ENCODE assay signal across 7 cellular contexts in genomic region chr12:132638541-132639408, GRCh38. TPM values are rescaled to one million over a fixed set of nuclear protein-coding genes. Genes with fewer than 3 reads are reported as not detected.
DNase-seq lines count a peak whose midpoint lies in the region; ATAC-seq, FAIRE-seq and TF ChIP-seq lines count a peak whose summit lies in the region.

No MANE protein-coding gene starts in this region.

- 88% methylated on average over 25 of the region's 25 CpGs for WGBS in K562 (ENCODE audit: insufficient coverage, low coverage, missing lambda C conversion rate)

- no peak overlapping the region for H3K4me3 ChIP-seq in K562

- no peak overlapping the region for H2AFZ ChIP-seq in K562 (ENCODE audit: low read depth, low read length)

- POLR2A ChIA-PET in K562 (lab: Yijun Ruan, JAX): interaction anchor here (0.6 to 1.0 kb wide), 4 partner anchors 13 to 44 kb away, joined by 3 read pairs; no protein-coding TSS in a partner anchor

- no peak overlapping the region for H3K4me2 ChIP-seq in K562 (ENCODE audit: insufficient read depth, low read length)

- no peaks in the 10 kb centered on the region; the same call in 2 of the 3 replicates for H3K79me2 ChIP-seq in K562 (ENCODE audit: control insufficient read depth, insufficient read depth, low read length)

- no peak for TF ChIP-seq POLR2A in K562 (conservative IDR thresholded peaks at IDR 0.05)

- BruUV-seq in K562 (replicated peaks; lab: Mats Ljungman, UMichigan): no TSS peak

- peaks cover 98% of the 10 kb centered on the region for H3K36me3 ChIP-seq in K562 (ENCODE audit: control insufficient read depth, insufficient read depth, low read length)

- CTCF ChIA-PET in K562 (lab: Yijun Ruan, JAX; ENCODE audit: low intra/inter-chr PET ratio): no interaction called here

- H3K27me3 ChIP-seq in K562 (ENCODE audit: control insufficient read depth in 2 of 2, insufficient read depth in 2 of 2, low read length in 2 of 2): no peaks in the 10 kb centered on the region

- peak; percentile 92 for FAIRE-seq in G401.6 (lab: Jason Lieb, UNC)
- peak; percentile 87 for FAIRE-seq in K562 (lab: Jason Lieb, UNC)

- in situ Hi-C loops in K562 (cut with MboI): no loop called here

- peaks cover 10% of the 10 kb centered on the region; the same call in 1 of the 2 replicates for H4K20me1 ChIP-seq in K562 (replicated peaks; ENCODE audit: control insufficient read depth, insufficient read depth, low read length)

- no peak for TF ChIP-seq EP300 in K562 (IDR thresholded peaks at IDR 0.05; ENCODE audit: low read length)

- H3K9ac ChIP-seq in K562 (ENCODE audit: insufficient read depth in 1 of 2, low read depth in 2 of 2, low read length in 2 of 2): no peak overlapping the region

- DNase-seq in LHCN-M2 (ENCODE audit: low read depth) (peak; percentile 31), K562 (ENCODE audit: extremely low read depth in 1 of 4, low spot score in 3 of 4) (peak in 2 of 4 experiments; percentile 38 to 46), left colon (peak in 1 of 2 donors; percentile 39)

- H3K4me1 ChIP-seq in K562 (replicated peaks in 1 of 2; ENCODE audit: control insufficient read depth in 2 of 2, insufficient read depth in 2 of 2, low read length in 2 of 2): peaks cover 0 to 7% of the 10 kb centered on the region in 2 experiments; a peak in 2 of 5 replicates

- no peak overlapping the region for H3K27ac ChIP-seq in K562 (ENCODE audit: extremely low read depth, low read depth, low read length)

- intact Hi-C loops in K562 (cut with micrococcal nuclease): no loop called here
- intact Hi-C loops in left colon (cut with DNase I, micrococcal nuclease): no loop called here

- ATAC-seq in K562 (peak; percentile 77), left colon (peak; percentile 78), GM19452 (IDR thresholded peaks at IDR 0.05; ENCODE audit: unreplicated experiment) (no peak), GM21723 (IDR thresholded peaks at IDR 0.05; ENCODE audit: unreplicated experiment) (no peak), GM18907 (IDR thresholded peaks at IDR 0.05; ENCODE audit: unreplicated experiment) (no peak)

- peak; percentile 54 to 81 (median 57) for TF ChIP-seq CTCF in K562 (IDR thresholded peaks at IDR 0.05 in 2 of 3, conservative IDR thresholded peaks at IDR 0.05 in 1 of 3; ENCODE audit: insufficient read depth in 2 of 3, low read depth in 1 of 3, low read length in 3 of 3)

- peaks cover 3% of the 10 kb centered on the region for H3K9me1 ChIP-seq in K562 (ENCODE audit: control insufficient read depth, insufficient read depth, low read length)

- H3K9me3 ChIP-seq in K562 (replicated peaks; ENCODE audit: control insufficient read depth, insufficient read depth, low read depth, low read length): no peaks in the 10 kb centered on the region

- peak in 1 of 2 experiments; percentile 43; a peak in 2 of 4 replicates for TF ChIP-seq RAD21 in K562 (CRISPR knock-in tag; conservative IDR thresholded peaks at IDR 0.05 in 1 of 2, IDR thresholded peaks at IDR 0.05 in 1 of 2)

TF ChIP-seq in K562, 482 proteins besides CTCF, POLR2A, EP300 and RAD21:
- 0 out of 2 replicates have a peak, but pooled peaks have one; percentile 22 for TF ChIP-seq SUPT5H (IDR thresholded peaks at IDR 0.05)
- TF ChIP-seq POU5F1 (IDR thresholded peaks at IDR 0.05; ENCODE audit: borderline replicate concordance, low read depth, low read length, partially characterized antibody): no peak
TF ChIP-seq in K562: peak in this region for 1.

RNA-seq across cellular contexts. Expression of gene P2RX2, which starts 20.2 kb away (rescaled TPM):
- total RNA-seq in LHCN-M2 (2014; rRNA removed) (not detected in 2 replicates), K562 (2014; rRNA removed) (not detected in 2 replicates), K562 (2014; rRNA removed; fragmentation: Illumina TruSeq; extraction: Trizol) (not detected in 2 replicates), K562 (2015; rRNA removed; fragmentation: Illumina TruSeq; extraction: Trizol) (not detected in 2 replicates), K562 (2021) (not detected in 2 replicates), left colon (under 1 TPM; 0.34 to 0.45 TPM)
- polyA plus RNA-seq in LHCN-M2 (2012): 0.05 TPM
- not detected in 2 replicates for total RNA-seq in K562 (2011; cell fraction: chromatin; rRNA removed; ENCODE audit: low replicate concordance)
- total RNA-seq in K562 (2011; cell fraction: nucleolus; rRNA removed): not detected in 2 replicates
- not detected in 2 replicates for total RNA-seq in K562 (2011; cell fraction: nucleoplasm; rRNA removed)
- polyA plus RNA-seq in K562 (2011; rRNA removed) (not detected in 2 replicates), K562 (2014; fragmentation: Illumina TruSeq; extraction: Trizol) (not detected in 2 replicates), K562 (2014; fragmentation: Nextera tagmentation; extraction: Ambion mirVana) (not detected), K562 (2014; rRNA removed) (not detected in 2 replicates)
- polyA plus RNA-seq in K562 (2011; cell fraction: cytosol; rRNA removed): not detected in 2 replicates
- not detected in 2 replicates for polyA plus RNA-seq in K562 (2011; cell fraction: nucleus; rRNA removed)
- polyA plus RNA-seq in K562 (2012): 0.06 and 0.14 TPM in 2 replicates
- polyA minus RNA-seq in K562 (2011; rRNA and poly(A)+ RNA removed): not detected in 2 replicates
- not detected in 2 replicates for polyA minus RNA-seq in K562 (2011; cell fraction: cytosol; rRNA and poly(A)+ RNA removed)
- polyA minus RNA-seq in K562 (2011; cell fraction: nucleus; rRNA and poly(A)+ RNA removed): not detected in 2 replicates

RNA-seq across cellular contexts. Expression of gene LRCOL1, which starts 28.4 kb away (rescaled TPM):
- total RNA-seq in LHCN-M2 (2014; rRNA removed): not detected in 2 replicates
- not detected for polyA plus RNA-seq in LHCN-M2 (2012)
- total RNA-seq in K562 (2011; cell fraction: chromatin; rRNA removed; ENCODE audit: low replicate concordance): not detected in 2 replicates
- not detected in 2 replicates for total RNA-seq in K562 (2011; cell fraction: nucleolus; rRNA removed)
- not detected in 2 replicates for total RNA-seq in K562 (2011; cell fraction: nucleoplasm; rRNA removed)
- total RNA-seq in K562 (2014; rRNA removed): not detected in 2 replicates
- total RNA-seq in K562 (2014; rRNA removed; fragmentation: Illumina TruSeq; extraction: Trizol): not detected in 2 replicates
- total RNA-seq in K562 (2015; rRNA removed; fragmentation: Illumina TruSeq; extraction: Trizol): not detected in 2 replicates
- not detected in 2 replicates for total RNA-seq in K562 (2021)
- polyA plus RNA-seq in K562 (2011; rRNA removed): not detected in 2 replicates
- 0.09 TPM in 1 of 2 replicates, not detected in the other for polyA plus RNA-seq in K562 (2011; cell fraction: cytosol; rRNA removed)
- 0.20 TPM in 1 of 2 replicates, not detected in the other for polyA plus RNA-seq in K562 (2011; cell fraction: nucleus; rRNA removed)
- not detected in 2 replicates for polyA plus RNA-seq in K562 (2012)
- not detected in 2 replicates for polyA plus RNA-seq in K562 (2014; fragmentation: Illumina TruSeq; extraction: Trizol)
- not detected for polyA plus RNA-seq in K562 (2014; fragmentation: Nextera tagmentation; extraction: Ambion mirVana)
- polyA plus RNA-seq in K562 (2014; rRNA removed): not detected in 2 replicates
- not detected in 2 replicates for polyA minus RNA-seq in K562 (2011; rRNA and poly(A)+ RNA removed)
- not detected in 2 replicates for polyA minus RNA-seq in K562 (2011; cell fraction: cytosol; rRNA and poly(A)+ RNA removed)
- not detected in 2 replicates for polyA minus RNA-seq in K562 (2011; cell fraction: nucleus; rRNA and poly(A)+ RNA removed)
- not detected for total RNA-seq in left colon

RNA-seq across cellular contexts. Expression of gene POLE, which starts 48.4 kb away (rescaled TPM):
- 30.3 and 34.8 TPM in 2 replicates for total RNA-seq in LHCN-M2 (2014; rRNA removed)
- polyA plus RNA-seq in LHCN-M2 (2012): 16.2 TPM
- 895 and 1,680 TPM in 2 replicates for total RNA-seq in K562 (2011; cell fraction: chromatin; rRNA removed; ENCODE audit: low replicate concordance)
- total RNA-seq in K562 (2011; cell fraction: nucleolus; rRNA removed): 685 and 695 TPM in 2 replicates
- total RNA-seq in K562 (2011; cell fraction: nucleoplasm; rRNA removed): 707 and 745 TPM in 2 replicates
- 83.6 and 86.3 TPM in 2 replicates for total RNA-seq in K562 (2014; rRNA removed)
- 36.3 and 39.1 TPM in 2 replicates for total RNA-seq in K562 (2014; rRNA removed; fragmentation: Illumina TruSeq; extraction: Trizol)
- total RNA-seq in K562 (2015; rRNA removed; fragmentation: Illumina TruSeq; extraction: Trizol): 42.2 and 42.3 TPM in 2 replicates
- 130 and 154 TPM in 2 replicates for total RNA-seq in K562 (2021)
- polyA plus RNA-seq in K562 (2011; rRNA removed): 49.6 and 81.7 TPM in 2 replicates
- polyA plus RNA-seq in K562 (2011; cell fraction: cytosol; rRNA removed): 34.1 and 49.5 TPM in 2 replicates
- 471 and 640 TPM in 2 replicates for polyA plus RNA-seq in K562 (2011; cell fraction: nucleus; rRNA removed)
- 78.0 and 105 TPM in 2 replicates for polyA plus RNA-seq in K562 (2012)
- polyA plus RNA-seq in K562 (2014; fragmentation: Illumina TruSeq; extraction: Trizol): 64.2 and 65.6 TPM in 2 replicates
- 1 to 10 TPM; 2.4 to 2.5 TPM for polyA plus RNA-seq in K562 (2014; fragmentation: Nextera tagmentation; extraction: Ambion mirVana)
- 90.6 and 126 TPM in 2 replicates for polyA plus RNA-seq in K562 (2014; rRNA removed)
- 94.9 and 115 TPM in 2 replicates for polyA minus RNA-seq in K562 (2011; rRNA and poly(A)+ RNA removed)
- polyA minus RNA-seq in K562 (2011; cell fraction: cytosol; rRNA and poly(A)+ RNA removed): 123 and 159 TPM in 2 replicates
- 317 and 354 TPM in 2 replicates for polyA minus RNA-seq in K562 (2011; cell fraction: nucleus; rRNA and poly(A)+ RNA removed)
- 10 to 100 TPM; 38.3 to 57.6 TPM for total RNA-seq in left colon

RNA-seq across cellular contexts. Expression of gene PXMP2, which starts 48.6 kb away (rescaled TPM):
- total RNA-seq in LHCN-M2 (2014; rRNA removed) (31.6 and 33.2 TPM in 2 replicates), K562 (2014; rRNA removed) (66.1 and 70.9 TPM in 2 replicates), K562 (2014; rRNA removed; fragmentation: Illumina TruSeq; extraction: Trizol) (34.8 and 37.8 TPM in 2 replicates), K562 (2015; rRNA removed; fragmentation: Illumina TruSeq; extraction: Trizol) (39.8 and 41.0 TPM in 2 replicates), K562 (2021) (46.1 and 49.6 TPM in 2 replicates), left colon (100 to 1,000 TPM in 1 of 2 donors, 10 to 100 TPM in 1; 93.1 to 112 TPM)
- polyA plus RNA-seq in LHCN-M2 (2012): 35.7 TPM
- total RNA-seq in K562 (2011; cell fraction: chromatin; rRNA removed; ENCODE audit: low replicate concordance): 19.3 and 34.7 TPM in 2 replicates
- 30.4 and 31.9 TPM in 2 replicates for total RNA-seq in K562 (2011; cell fraction: nucleolus; rRNA removed)
- 32.8 and 57.0 TPM in 2 replicates for total RNA-seq in K562 (2011; cell fraction: nucleoplasm; rRNA removed)
- polyA plus RNA-seq in K562 (2011; rRNA removed) (37.7 and 44.7 TPM in 2 replicates), K562 (2014; fragmentation: Illumina TruSeq; extraction: Trizol) (43.1 and 52.3 TPM in 2 replicates), K562 (2014; fragmentation: Nextera tagmentation; extraction: Ambion mirVana) (1 to 10 TPM; 3.0 to 6.8 TPM), K562 (2014; rRNA removed) (64.0 and 66.0 TPM in 2 replicates)
- 48.9 and 69.8 TPM in 2 replicates for polyA plus RNA-seq in K562 (2011; cell fraction: cytosol; rRNA removed)
- 30.7 and 38.7 TPM in 2 replicates for polyA plus RNA-seq in K562 (2011; cell fraction: nucleus; rRNA removed)
- polyA plus RNA-seq in K562 (2012): 43.7 and 55.0 TPM in 2 replicates
- 14.0 and 19.0 TPM in 2 replicates for polyA minus RNA-seq in K562 (2011; rRNA and poly(A)+ RNA removed)
- 12.7 and 15.9 TPM in 2 replicates for polyA minus RNA-seq in K562 (2011; cell fraction: cytosol; rRNA and poly(A)+ RNA removed)
- 7.6 and 10.8 TPM in 2 replicates for polyA minus RNA-seq in K562 (2011; cell fraction: nucleus; rRNA and poly(A)+ RNA removed)

Comparison
In these comparisons a context has a peak if more than half of its experiments do, and no peak if none do; other contexts are left out.
1. ATAC-seq: peak in K562 (single experiment) and left colon (single experiment); none in GM19452 (single experiment), GM21723 (single experiment) and GM18907 (single experiment).